In the genomic region with DNA sequence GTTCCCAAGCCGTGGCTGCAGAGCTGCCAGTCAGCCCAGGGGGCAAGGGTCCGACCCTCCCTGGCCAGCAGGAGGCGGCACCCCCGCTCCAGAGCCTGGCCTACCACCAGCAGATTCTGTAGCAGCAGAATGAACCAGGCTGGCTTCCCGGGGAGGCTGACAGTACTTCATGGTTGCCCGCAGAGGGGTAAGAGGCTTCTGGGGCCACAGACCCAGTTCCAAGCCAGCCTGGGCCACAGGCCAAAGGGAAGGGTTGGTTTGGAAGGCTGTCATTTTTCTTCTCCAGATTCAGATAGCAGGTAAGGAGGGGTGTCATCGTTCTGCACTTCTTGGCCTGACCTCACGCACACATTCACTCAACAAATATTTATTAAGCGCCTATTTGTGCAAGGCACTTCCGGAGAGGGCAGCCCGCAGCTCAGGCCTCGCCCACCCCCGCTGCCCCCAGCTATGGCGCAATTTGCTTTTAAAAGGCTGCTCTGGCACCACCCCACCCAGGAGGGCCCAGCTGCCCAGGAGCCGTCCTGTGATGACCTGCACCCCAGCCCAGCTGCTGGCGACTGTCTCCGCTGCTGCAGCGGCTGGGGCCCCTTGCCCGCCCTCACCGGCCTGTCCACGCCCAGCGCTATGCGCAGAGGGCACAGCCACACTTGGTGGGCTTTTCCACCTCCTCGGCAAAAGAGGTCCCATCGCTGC, we compare ENCODE assay signal across 1 cellular context.
TF ChIP-seq lines count a peak whose summit lies in the region.

No MANE protein-coding gene starts in this region.

TF ChIP-seq in HepG2, 621 proteins besides CTCF, POLR2A, EP300 and RAD21 (continued from another document and continues in another):
- TF ChIP-seq, protein P1, sequence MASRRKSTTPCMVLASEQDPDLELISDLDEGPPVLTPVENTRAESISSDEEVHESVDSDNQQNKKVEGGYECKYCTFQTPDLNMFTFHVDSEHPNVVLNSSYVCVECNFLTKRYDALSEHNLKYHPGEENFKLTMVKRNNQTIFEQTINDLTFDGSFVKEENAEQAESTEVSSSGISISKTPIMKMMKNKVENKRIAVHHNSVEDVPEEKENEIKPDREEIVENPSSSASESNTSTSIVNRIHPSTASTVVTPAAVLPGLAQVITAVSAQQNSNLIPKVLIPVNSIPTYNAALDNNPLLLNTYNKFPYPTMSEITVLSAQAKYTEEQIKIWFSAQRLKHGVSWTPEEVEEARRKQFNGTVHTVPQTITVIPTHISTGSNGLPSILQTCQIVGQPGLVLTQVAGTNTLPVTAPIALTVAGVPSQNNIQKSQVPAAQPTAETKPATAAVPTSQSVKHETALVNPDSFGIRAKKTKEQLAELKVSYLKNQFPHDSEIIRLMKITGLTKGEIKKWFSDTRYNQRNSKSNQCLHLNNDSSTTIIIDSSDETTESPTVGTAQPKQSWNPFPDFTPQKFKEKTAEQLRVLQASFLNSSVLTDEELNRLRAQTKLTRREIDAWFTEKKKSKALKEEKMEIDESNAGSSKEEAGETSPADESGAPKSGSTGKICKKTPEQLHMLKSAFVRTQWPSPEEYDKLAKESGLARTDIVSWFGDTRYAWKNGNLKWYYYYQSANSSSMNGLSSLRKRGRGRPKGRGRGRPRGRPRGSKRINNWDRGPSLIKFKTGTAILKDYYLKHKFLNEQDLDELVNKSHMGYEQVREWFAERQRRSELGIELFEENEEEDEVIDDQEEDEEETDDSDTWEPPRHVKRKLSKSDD (CRISPR knock-in tag; IDR thresholded peaks at IDR 0.05; ENCODE audit: low read depth), result 0 out of 2 replicates have a peak, but pooled peaks have one; percentile 19
- TF ChIP-seq NFKB2 (CRISPR knock-in tag; IDR thresholded peaks at IDR 0.05; ENCODE audit: borderline replicate concordance), result peak; percentile 40; the same call in 1 of the 2 replicates
- 0 out of 2 replicates have a peak, but pooled peaks have one; percentile 12 for TF ChIP-seq ZIK1 (CRISPR knock-in tag; IDR thresholded peaks at IDR 0.05; ENCODE audit: borderline replicate concordance, low read depth)
- 0 out of 2 replicates have a peak, but pooled peaks have one; percentile 41 for TF ChIP-seq ZNF430 (CRISPR knock-in tag; IDR thresholded peaks at IDR 0.05)
- TF ChIP-seq ZNF720 (CRISPR knock-in tag; IDR thresholded peaks at IDR 0.05), result no peak
- TF ChIP-seq, protein P2, sequence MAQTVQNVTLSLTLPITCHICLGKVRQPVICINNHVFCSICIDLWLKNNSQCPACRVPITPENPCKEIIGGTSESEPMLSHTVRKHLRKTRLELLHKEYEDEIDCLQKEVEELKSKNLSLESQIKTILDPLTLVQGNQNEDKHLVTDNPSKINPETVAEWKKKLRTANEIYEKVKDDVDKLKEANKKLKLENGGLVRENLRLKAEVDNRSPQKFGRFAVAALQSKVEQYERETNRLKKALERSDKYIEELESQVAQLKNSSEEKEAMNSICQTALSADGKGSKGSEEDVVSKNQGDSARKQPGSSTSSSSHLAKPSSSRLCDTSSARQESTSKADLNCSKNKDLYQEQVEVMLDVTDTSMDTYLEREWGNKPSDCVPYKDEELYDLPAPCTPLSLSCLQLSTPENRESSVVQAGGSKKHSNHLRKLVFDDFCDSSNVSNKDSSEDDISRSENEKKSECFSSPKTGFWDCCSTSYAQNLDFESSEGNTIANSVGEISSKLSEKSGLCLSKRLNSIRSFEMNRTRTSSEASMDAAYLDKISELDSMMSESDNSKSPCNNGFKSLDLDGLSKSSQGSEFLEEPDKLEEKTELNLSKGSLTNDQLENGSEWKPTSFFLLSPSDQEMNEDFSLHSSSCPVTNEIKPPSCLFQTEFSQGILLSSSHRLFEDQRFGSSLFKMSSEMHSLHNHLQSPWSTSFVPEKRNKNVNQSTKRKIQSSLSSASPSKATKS (CRISPR knock-in tag; IDR thresholded peaks at IDR 0.05), result no peak
- TF ChIP-seq, protein P3, sequence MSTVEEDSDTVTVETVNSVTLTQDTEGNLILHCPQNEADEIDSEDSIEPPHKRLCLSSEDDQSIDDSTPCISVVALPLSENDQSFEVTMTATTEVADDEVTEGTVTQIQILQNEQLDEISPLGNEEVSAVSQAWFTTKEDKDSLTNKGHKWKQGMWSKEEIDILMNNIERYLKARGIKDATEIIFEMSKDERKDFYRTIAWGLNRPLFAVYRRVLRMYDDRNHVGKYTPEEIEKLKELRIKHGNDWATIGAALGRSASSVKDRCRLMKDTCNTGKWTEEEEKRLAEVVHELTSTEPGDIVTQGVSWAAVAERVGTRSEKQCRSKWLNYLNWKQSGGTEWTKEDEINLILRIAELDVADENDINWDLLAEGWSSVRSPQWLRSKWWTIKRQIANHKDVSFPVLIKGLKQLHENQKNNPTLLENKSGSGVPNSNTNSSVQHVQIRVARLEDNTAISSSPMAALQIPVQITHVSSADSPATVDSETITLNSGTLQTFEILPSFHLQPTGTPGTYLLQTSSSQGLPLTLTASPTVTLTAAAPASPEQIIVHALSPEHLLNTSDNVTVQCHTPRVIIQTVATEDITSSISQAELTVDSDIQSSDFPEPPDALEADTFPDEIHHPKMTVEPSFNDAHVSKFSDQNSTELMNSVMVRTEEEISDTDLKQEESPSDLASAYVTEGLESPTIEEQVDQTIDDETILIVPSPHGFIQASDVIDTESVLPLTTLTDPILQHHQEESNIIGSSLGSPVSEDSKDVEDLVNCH (CRISPR knock-in tag; IDR thresholded peaks at IDR 0.05), result no peak
- TF ChIP-seq PHF8 (CRISPR knock-in tag; IDR thresholded peaks at IDR 0.05), result peak; percentile 24; the same call in 1 of the 2 replicates
- no peak for TF ChIP-seq ZNF660 (CRISPR knock-in tag; IDR thresholded peaks at IDR 0.05; ENCODE audit: borderline replicate concordance, low read depth)
- TF ChIP-seq, protein P4, sequence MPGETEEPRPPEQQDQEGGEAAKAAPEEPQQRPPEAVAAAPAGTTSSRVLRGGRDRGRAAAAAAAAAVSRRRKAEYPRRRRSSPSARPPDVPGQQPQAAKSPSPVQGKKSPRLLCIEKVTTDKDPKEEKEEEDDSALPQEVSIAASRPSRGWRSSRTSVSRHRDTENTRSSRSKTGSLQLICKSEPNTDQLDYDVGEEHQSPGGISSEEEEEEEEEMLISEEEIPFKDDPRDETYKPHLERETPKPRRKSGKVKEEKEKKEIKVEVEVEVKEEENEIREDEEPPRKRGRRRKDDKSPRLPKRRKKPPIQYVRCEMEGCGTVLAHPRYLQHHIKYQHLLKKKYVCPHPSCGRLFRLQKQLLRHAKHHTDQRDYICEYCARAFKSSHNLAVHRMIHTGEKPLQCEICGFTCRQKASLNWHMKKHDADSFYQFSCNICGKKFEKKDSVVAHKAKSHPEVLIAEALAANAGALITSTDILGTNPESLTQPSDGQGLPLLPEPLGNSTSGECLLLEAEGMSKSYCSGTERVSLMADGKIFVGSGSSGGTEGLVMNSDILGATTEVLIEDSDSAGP (CRISPR knock-in tag; IDR thresholded peaks at IDR 0.05; ENCODE audit: borderline replicate concordance), result peak; percentile 40; the same call in 1 of the 2 replicates
- TF ChIP-seq NR2F1 (CRISPR knock-in tag; IDR thresholded peaks at IDR 0.05), result peak in 1 of 2 experiments; percentile 50; a peak in 2 of 4 replicates
- TF ChIP-seq, protein P5, sequence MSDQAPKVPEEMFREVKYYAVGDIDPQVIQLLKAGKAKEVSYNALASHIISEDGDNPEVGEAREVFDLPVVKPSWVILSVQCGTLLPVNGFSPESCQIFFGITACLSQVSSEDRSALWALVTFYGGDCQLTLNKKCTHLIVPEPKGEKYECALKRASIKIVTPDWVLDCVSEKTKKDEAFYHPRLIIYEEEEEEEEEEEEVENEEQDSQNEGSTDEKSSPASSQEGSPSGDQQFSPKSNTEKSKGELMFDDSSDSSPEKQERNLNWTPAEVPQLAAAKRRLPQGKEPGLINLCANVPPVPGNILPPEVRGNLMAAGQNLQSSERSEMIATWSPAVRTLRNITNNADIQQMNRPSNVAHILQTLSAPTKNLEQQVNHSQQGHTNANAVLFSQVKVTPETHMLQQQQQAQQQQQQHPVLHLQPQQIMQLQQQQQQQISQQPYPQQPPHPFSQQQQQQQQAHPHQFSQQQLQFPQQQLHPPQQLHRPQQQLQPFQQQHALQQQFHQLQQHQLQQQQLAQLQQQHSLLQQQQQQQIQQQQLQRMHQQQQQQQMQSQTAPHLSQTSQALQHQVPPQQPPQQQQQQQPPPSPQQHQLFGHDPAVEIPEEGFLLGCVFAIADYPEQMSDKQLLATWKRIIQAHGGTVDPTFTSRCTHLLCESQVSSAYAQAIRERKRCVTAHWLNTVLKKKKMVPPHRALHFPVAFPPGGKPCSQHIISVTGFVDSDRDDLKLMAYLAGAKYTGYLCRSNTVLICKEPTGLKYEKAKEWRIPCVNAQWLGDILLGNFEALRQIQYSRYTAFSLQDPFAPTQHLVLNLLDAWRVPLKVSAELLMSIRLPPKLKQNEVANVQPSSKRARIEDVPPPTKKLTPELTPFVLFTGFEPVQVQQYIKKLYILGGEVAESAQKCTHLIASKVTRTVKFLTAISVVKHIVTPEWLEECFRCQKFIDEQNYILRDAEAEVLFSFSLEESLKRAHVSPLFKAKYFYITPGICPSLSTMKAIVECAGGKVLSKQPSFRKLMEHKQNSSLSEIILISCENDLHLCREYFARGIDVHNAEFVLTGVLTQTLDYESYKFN (CRISPR knock-in tag; conservative IDR thresholded peaks at IDR 0.05), result peak; percentile 59
- no peak for TF ChIP-seq GABPA (IDR thresholded peaks at IDR 0.05; ENCODE audit: low read depth, low read length)
- TF ChIP-seq GABPA (CRISPR knock-in tag; IDR thresholded peaks at IDR 0.05; ENCODE audit: low read depth), result 0 out of 2 replicates have a peak, but pooled peaks have one; percentile 25
- TF ChIP-seq RBM22 (optimal IDR thresholded peaks at IDR 0.05; ENCODE audit: low read length), result no peak
- TF ChIP-seq ZNF3 (CRISPR knock-in tag; IDR thresholded peaks at IDR 0.05), result peak; percentile 69; the same call in 1 of the 2 replicates
- TF ChIP-seq RXRA (CRISPR knock-in tag; IDR thresholded peaks at IDR 0.05), result peak; percentile 56
- TF ChIP-seq MTA1 (CRISPR knock-in tag; IDR thresholded peaks at IDR 0.05; ENCODE audit: borderline replicate concordance), result no peak; the same call in 1 of the 2 replicates
- peak; percentile 42; the same call in 1 of the 2 replicates for TF ChIP-seq FOXC1 (CRISPR knock-in tag; IDR thresholded peaks at IDR 0.05; ENCODE audit: borderline replicate concordance)
- no peak for TF ChIP-seq ZFAT (CRISPR knock-in tag; conservative IDR thresholded peaks at IDR 0.05)
- peak; percentile 85 for TF ChIP-seq CEBPB (IDR thresholded peaks at IDR 0.05; ENCODE audit: borderline replicate concordance, low read depth, low read length)
- TF ChIP-seq ISX (CRISPR knock-in tag; conservative IDR thresholded peaks at IDR 0.05), result no peak
- TF ChIP-seq, protein P6, sequence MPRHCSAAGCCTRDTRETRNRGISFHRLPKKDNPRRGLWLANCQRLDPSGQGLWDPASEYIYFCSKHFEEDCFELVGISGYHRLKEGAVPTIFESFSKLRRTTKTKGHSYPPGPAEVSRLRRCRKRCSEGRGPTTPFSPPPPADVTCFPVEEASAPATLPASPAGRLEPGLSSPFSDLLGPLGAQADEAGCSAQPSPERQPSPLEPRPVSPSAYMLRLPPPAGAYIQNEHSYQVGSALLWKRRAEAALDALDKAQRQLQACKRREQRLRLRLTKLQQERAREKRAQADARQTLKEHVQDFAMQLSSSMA (CRISPR knock-in tag; IDR thresholded peaks at IDR 0.05), result 0 out of 2 replicates have a peak, but pooled peaks have one; percentile 39
- peak; percentile 44; the same call in 1 of the 2 replicates for TF ChIP-seq MAZ (IDR thresholded peaks at IDR 0.05; ENCODE audit: borderline replicate concordance, low read depth, low read length)
- peak; percentile 65; the same call in 1 of the 2 replicates for TF ChIP-seq MAZ (CRISPR knock-in tag; IDR thresholded peaks at IDR 0.05; ENCODE audit: low read depth)
- TF ChIP-seq NFYC (CRISPR knock-in tag; IDR thresholded peaks at IDR 0.05), result no peak
- TF ChIP-seq, protein P7, sequence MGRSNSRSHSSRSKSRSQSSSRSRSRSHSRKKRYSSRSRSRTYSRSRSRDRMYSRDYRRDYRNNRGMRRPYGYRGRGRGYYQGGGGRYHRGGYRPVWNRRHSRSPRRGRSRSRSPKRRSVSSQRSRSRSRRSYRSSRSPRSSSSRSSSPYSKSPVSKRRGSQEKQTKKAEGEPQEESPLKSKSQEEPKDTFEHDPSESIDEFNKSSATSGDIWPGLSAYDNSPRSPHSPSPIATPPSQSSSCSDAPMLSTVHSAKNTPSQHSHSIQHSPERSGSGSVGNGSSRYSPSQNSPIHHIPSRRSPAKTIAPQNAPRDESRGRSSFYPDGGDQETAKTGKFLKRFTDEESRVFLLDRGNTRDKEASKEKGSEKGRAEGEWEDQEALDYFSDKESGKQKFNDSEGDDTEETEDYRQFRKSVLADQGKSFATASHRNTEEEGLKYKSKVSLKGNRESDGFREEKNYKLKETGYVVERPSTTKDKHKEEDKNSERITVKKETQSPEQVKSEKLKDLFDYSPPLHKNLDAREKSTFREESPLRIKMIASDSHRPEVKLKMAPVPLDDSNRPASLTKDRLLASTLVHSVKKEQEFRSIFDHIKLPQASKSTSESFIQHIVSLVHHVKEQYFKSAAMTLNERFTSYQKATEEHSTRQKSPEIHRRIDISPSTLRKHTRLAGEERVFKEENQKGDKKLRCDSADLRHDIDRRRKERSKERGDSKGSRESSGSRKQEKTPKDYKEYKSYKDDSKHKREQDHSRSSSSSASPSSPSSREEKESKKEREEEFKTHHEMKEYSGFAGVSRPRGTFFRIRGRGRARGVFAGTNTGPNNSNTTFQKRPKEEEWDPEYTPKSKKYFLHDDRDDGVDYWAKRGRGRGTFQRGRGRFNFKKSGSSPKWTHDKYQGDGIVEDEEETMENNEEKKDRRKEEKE (IDR thresholded peaks at IDR 0.05), result no peak
- TF ChIP-seq FLYWCH1 (CRISPR knock-in tag; IDR thresholded peaks at IDR 0.05), result no peak
- TF ChIP-seq, protein P8, sequence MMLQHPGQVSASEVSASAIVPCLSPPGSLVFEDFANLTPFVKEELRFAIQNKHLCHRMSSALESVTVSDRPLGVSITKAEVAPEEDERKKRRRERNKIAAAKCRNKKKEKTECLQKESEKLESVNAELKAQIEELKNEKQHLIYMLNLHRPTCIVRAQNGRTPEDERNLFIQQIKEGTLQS (CRISPR knock-in tag; IDR thresholded peaks at IDR 0.05), result 0 out of 2 replicates have a peak, but pooled peaks have one; percentile 7
- no peak for TF ChIP-seq FOXM1 (CRISPR knock-in tag; IDR thresholded peaks at IDR 0.05)
- TF ChIP-seq ZNF709 (CRISPR knock-in tag; IDR thresholded peaks at IDR 0.05), result 0 out of 2 replicates have a peak, but pooled peaks have one; percentile 23
- TF ChIP-seq FOSL2 (CRISPR knock-in tag; IDR thresholded peaks at IDR 0.05), result peak; percentile 81
- TF ChIP-seq BCL6 (CRISPR knock-in tag; IDR thresholded peaks at IDR 0.05), result peak; percentile 16; the same call in 1 of the 2 replicates
- TF ChIP-seq ZNF652 (CRISPR knock-in tag; IDR thresholded peaks at IDR 0.05; ENCODE audit: borderline replicate concordance, low read depth), result no peak
- TF ChIP-seq, protein P9, sequence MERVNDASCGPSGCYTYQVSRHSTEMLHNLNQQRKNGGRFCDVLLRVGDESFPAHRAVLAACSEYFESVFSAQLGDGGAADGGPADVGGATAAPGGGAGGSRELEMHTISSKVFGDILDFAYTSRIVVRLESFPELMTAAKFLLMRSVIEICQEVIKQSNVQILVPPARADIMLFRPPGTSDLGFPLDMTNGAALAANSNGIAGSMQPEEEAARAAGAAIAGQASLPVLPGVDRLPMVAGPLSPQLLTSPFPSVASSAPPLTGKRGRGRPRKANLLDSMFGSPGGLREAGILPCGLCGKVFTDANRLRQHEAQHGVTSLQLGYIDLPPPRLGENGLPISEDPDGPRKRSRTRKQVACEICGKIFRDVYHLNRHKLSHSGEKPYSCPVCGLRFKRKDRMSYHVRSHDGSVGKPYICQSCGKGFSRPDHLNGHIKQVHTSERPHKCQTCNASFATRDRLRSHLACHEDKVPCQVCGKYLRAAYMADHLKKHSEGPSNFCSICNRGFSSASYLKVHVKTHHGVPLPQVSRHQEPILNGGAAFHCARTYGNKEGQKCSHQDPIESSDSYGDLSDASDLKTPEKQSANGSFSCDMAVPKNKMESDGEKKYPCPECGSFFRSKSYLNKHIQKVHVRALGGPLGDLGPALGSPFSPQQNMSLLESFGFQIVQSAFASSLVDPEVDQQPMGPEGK (CRISPR knock-in tag; IDR thresholded peaks at IDR 0.05), result peak; percentile 96
- no peak for TF ChIP-seq HNRNPK (IDR thresholded peaks at IDR 0.05; ENCODE audit: low read depth, low read length, poor library complexity, severe bottlenecking)
